In the genomic region with DNA sequence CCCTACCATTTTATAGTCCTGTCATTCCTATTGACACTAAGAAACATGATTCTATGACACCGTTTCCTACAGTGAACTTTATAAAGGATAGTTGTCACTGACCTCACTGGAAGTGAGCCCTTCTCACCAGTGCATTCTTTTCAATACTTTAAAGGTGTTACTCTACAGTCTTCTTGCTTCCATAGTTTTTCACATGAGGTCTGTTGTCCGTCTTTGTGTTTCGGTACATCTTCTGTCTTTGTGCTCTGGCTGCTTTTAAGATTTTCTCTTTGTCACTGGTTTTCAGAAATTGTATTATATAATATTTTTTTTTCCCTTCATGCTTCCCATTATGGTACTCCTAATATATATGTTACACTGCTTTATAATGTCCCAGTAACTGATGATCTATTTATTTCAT, we compare ENCODE assay signal across 2 cellular contexts.
A peak's percentile ranks its signal among the peaks of the same experiment; 100 is the strongest.
TF ChIP-seq lines count a peak whose summit lies in the region.

No MANE protein-coding gene starts in this region.

TF ChIP-seq in HCT116, 20 proteins besides CTCF, POLR2A, EP300 and RAD21 (continued from another document):
- TF ChIP-seq, protein P1, sequence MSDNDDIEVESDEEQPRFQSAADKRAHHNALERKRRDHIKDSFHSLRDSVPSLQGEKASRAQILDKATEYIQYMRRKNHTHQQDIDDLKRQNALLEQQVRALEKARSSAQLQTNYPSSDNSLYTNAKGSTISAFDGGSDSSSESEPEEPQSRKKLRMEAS (IDR thresholded peaks at IDR 0.05), result peak; percentile 66
- no peak for TF ChIP-seq SIN3A (IDR thresholded peaks at IDR 0.05; ENCODE audit: low read depth)

TF ChIP-seq in HEK293, 187 proteins besides CTCF, POLR2A, EP300 and RAD21 (continued from another document):
- TF ChIP-seq, protein P2, sequence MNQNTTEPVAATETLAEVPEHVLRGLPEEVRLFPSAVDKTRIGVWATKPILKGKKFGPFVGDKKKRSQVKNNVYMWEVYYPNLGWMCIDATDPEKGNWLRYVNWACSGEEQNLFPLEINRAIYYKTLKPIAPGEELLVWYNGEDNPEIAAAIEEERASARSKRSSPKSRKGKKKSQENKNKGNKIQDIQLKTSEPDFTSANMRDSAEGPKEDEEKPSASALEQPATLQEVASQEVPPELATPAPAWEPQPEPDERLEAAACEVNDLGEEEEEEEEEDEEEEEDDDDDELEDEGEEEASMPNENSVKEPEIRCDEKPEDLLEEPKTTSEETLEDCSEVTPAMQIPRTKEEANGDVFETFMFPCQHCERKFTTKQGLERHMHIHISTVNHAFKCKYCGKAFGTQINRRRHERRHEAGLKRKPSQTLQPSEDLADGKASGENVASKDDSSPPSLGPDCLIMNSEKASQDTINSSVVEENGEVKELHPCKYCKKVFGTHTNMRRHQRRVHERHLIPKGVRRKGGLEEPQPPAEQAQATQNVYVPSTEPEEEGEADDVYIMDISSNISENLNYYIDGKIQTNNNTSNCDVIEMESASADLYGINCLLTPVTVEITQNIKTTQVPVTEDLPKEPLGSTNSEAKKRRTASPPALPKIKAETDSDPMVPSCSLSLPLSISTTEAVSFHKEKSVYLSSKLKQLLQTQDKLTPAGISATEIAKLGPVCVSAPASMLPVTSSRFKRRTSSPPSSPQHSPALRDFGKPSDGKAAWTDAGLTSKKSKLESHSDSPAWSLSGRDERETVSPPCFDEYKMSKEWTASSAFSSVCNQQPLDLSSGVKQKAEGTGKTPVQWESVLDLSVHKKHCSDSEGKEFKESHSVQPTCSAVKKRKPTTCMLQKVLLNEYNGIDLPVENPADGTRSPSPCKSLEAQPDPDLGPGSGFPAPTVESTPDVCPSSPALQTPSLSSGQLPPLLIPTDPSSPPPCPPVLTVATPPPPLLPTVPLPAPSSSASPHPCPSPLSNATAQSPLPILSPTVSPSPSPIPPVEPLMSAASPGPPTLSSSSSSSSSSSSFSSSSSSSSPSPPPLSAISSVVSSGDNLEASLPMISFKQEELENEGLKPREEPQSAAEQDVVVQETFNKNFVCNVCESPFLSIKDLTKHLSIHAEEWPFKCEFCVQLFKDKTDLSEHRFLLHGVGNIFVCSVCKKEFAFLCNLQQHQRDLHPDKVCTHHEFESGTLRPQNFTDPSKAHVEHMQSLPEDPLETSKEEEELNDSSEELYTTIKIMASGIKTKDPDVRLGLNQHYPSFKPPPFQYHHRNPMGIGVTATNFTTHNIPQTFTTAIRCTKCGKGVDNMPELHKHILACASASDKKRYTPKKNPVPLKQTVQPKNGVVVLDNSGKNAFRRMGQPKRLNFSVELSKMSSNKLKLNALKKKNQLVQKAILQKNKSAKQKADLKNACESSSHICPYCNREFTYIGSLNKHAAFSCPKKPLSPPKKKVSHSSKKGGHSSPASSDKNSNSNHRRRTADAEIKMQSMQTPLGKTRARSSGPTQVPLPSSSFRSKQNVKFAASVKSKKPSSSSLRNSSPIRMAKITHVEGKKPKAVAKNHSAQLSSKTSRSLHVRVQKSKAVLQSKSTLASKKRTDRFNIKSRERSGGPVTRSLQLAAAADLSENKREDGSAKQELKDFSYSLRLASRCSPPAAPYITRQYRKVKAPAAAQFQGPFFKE (tag by site-specific recombination; IDR thresholded peaks at IDR 0.05; ENCODE audit: borderline replicate concordance), result no peak
TF ChIP-seq in HEK293: peak in this region for 1.
